Comparison of ENCODE assay signal across 1 cellular context in the genomic region with DNA sequence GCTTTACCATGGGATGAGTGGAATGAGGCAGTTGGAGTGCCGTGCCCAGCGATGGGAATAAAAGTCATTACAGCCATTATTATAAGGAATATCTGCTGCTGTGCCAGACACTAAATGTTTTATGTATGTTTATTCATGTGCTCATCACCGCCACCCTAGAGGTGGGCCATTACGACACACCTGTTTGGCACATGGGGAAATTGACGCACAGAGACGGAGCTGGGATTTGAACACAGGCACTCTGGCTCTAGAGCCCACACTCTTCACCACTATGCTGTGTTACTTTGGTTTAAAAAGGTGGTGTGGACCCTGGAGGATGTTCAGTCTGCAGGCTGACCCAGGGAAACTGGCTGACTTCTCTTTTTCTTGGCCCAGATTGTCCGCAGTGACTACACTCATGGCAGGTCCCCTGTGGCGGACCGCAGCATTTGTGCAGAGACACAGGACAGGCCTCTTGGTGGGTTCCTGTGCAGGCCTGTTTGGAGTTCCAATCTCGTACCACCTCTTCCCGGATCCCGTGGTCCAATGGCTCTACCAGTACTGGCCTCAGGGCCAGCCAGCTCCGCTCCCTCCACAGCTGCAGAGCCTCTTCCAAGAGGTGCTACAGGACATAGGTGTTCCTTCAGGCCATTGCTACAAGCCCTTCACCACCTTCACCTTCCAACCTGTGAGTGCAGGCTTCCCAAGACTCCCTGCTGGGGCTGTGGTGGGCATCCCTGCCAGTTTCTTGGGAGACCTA.
TF ChIP-seq lines count a peak whose summit lies in the region.

No MANE protein-coding gene starts in this region.

TF ChIP-seq in HCT116, 20 proteins besides CTCF, POLR2A, EP300 and RAD21 (continued from another document):
- no peak for TF ChIP-seq TCF7L2 (IDR thresholded peaks at IDR 0.05; ENCODE audit: borderline replicate concordance, extremely low read depth, insufficient read depth, insufficient read length)
- TF ChIP-seq, protein P1, sequence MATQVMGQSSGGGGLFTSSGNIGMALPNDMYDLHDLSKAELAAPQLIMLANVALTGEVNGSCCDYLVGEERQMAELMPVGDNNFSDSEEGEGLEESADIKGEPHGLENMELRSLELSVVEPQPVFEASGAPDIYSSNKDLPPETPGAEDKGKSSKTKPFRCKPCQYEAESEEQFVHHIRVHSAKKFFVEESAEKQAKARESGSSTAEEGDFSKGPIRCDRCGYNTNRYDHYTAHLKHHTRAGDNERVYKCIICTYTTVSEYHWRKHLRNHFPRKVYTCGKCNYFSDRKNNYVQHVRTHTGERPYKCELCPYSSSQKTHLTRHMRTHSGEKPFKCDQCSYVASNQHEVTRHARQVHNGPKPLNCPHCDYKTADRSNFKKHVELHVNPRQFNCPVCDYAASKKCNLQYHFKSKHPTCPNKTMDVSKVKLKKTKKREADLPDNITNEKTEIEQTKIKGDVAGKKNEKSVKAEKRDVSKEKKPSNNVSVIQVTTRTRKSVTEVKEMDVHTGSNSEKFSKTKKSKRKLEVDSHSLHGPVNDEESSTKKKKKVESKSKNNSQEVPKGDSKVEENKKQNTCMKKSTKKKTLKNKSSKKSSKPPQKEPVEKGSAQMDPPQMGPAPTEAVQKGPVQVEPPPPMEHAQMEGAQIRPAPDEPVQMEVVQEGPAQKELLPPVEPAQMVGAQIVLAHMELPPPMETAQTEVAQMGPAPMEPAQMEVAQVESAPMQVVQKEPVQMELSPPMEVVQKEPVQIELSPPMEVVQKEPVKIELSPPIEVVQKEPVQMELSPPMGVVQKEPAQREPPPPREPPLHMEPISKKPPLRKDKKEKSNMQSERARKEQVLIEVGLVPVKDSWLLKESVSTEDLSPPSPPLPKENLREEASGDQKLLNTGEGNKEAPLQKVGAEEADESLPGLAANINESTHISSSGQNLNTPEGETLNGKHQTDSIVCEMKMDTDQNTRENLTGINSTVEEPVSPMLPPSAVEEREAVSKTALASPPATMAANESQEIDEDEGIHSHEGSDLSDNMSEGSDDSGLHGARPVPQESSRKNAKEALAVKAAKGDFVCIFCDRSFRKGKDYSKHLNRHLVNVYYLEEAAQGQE (IDR thresholded peaks at IDR 0.05; ENCODE audit: low read depth) = no peak
- TF ChIP-seq, protein P2, sequence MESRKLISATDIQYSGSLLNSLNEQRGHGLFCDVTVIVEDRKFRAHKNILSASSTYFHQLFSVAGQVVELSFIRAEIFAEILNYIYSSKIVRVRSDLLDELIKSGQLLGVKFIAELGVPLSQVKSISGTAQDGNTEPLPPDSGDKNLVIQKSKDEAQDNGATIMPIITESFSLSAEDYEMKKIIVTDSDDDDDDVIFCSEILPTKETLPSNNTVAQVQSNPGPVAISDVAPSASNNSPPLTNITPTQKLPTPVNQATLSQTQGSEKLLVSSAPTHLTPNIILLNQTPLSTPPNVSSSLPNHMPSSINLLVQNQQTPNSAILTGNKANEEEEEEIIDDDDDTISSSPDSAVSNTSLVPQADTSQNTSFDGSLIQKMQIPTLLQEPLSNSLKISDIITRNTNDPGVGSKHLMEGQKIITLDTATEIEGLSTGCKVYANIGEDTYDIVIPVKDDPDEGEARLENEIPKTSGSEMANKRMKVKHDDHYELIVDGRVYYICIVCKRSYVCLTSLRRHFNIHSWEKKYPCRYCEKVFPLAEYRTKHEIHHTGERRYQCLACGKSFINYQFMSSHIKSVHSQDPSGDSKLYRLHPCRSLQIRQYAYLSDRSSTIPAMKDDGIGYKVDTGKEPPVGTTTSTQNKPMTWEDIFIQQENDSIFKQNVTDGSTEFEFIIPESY (IDR thresholded peaks at IDR 0.05; ENCODE audit: extremely low read depth, insufficient replicate concordance, low read length) = no peak
- TF ChIP-seq ELF1 (IDR thresholded peaks at IDR 0.05; ENCODE audit: borderline replicate concordance, low read depth) = no peak
- TF ChIP-seq JUND (IDR thresholded peaks at IDR 0.05) = no peak
- no peak for TF ChIP-seq EGR1 (IDR thresholded peaks at IDR 0.05; ENCODE audit: low read depth)
- TF ChIP-seq CEBPB (IDR thresholded peaks at IDR 0.05; ENCODE audit: low read depth) = no peak
- TF ChIP-seq SRF (IDR thresholded peaks at IDR 0.05; ENCODE audit: low read depth) = no peak
- no peak for TF ChIP-seq POLR2AphosphoS5 (IDR thresholded peaks at IDR 0.05; ENCODE audit: low read depth, low read length)
- TF ChIP-seq YY1 (IDR thresholded peaks at IDR 0.05; ENCODE audit: extremely low read depth, insufficient replicate concordance, low read depth, low read length) = no peak
- no peak for TF ChIP-seq EZH2 (IDR thresholded peaks at IDR 0.05)
- no peak for TF ChIP-seq FOSL1 (IDR thresholded peaks at IDR 0.05; ENCODE audit: low read depth)
- no peak for TF ChIP-seq SIN3A (IDR thresholded peaks at IDR 0.05; ENCODE audit: low read depth)
TF ChIP-seq in HCT116: peak in this region for 0.
